ENCODE assay signal across 13 cellular contexts in genomic region chr15:29270976-29271375, GRCh38. TPM values are rescaled to one million over a fixed set of nuclear protein-coding genes. Genes with fewer than 3 reads are reported as not detected.
DNase-seq lines count a peak whose midpoint lies in the region; ATAC-seq and TF ChIP-seq lines count a peak whose summit lies in the region.
"Had no signal": no experiment of that assay in that cellular context is flagged by ENCODE, and none has a peak within 500 bp of the region (broad histone marks: within the 10 kb centered on the region; RNA-seq: fewer than 3 reads in every experiment).

No MANE protein-coding gene starts in this region.

- peaks cover 35% of the 10 kb centered on the region for H3K4me1 ChIP-seq in CD8-positive, alpha-beta T cell (ENCODE audit: insufficient read depth, low read length)
- H3K4me1 ChIP-seq in MM.1S (ENCODE audit: low read length) = peaks cover 16% of the 10 kb centered on the region

- no peaks in the 10 kb centered on the region for H3K9me2 ChIP-seq in MM.1S (replicated peaks; ENCODE audit: insufficient read depth, low read length)

- H3K27me3 ChIP-seq in CD8-positive, alpha-beta T cell (ENCODE audit: insufficient read depth, low read length) = no peaks in the 10 kb centered on the region
- no peaks in the 10 kb centered on the region for H3K27me3 ChIP-seq in MM.1S (replicated peaks; ENCODE audit: insufficient read depth, low read length)
- H3K27me3 ChIP-seq: MG63 had no signal

- peaks cover 13% of the 10 kb centered on the region for H3K79me2 ChIP-seq in MM.1S (ENCODE audit: low read length)

- no peak for TF ChIP-seq CTCF in CD8-positive, alpha-beta T cell (IDR thresholded peaks at IDR 0.05)
- no peak for TF ChIP-seq CTCF in MM.1S (IDR thresholded peaks at IDR 0.05; ENCODE audit: low read length)
- TF ChIP-seq CTCF in coronary artery (IDR thresholded peaks at IDR 0.05) = no peak
- TF ChIP-seq CTCF in nephron (IDR thresholded peaks at IDR 0.05; ENCODE audit: unreplicated experiment in 3 of 3) = no peak

- peaks cover 16% of the 10 kb centered on the region for H3K36me3 Mint-ChIP-seq in CD8-positive, alpha-beta T cell
- H3K36me3 Mint-ChIP-seq in nephron (ENCODE audit: low read depth) = no peaks in the 10 kb centered on the region

- intact Hi-C loops in CD8-positive, alpha-beta T cell (cut with DNase I, micrococcal nuclease) = loop anchor here in 1 of 2 experiments (10.0 kb wide), 1 partner anchor 554 kb away; the partner anchor contains the start of gene TJP1

- H3K4me3 ChIP-seq in CD8-positive, alpha-beta T cell (ENCODE audit: low read depth, low read length) = no peak overlapping the region
- H3K4me3 ChIP-seq in MM.1S (ENCODE audit: low read length) (peak overlapping the region; percentile 86), coronary artery (peak overlapping the region; percentile 83)

- no peaks in the 10 kb centered on the region for H3K9me3 Mint-ChIP-seq in CD8-positive, alpha-beta T cell
- H3K9me3 Mint-ChIP-seq in nephron = no peaks in the 10 kb centered on the region

- no peaks in the 10 kb centered on the region for H4K20me1 ChIP-seq in MM.1S (ENCODE audit: insufficient read depth, low read length)

- no peaks in the 10 kb centered on the region for H3K27me3 Mint-ChIP-seq in CD8-positive, alpha-beta T cell (ENCODE audit: low read depth)
- H3K27me3 Mint-ChIP-seq in nephron (ENCODE audit: low read depth) = peaks cover 12% of the 10 kb centered on the region

- H3K27ac Mint-ChIP-seq in CD8-positive, alpha-beta T cell = peak overlapping the region; percentile 98
- H3K27ac Mint-ChIP-seq in nephron = peak overlapping the region in 1 of 3 experiments; percentile 94

- H3K9me3 ChIP-seq in CD8-positive, alpha-beta T cell (ENCODE audit: low read length) = no peaks in the 10 kb centered on the region
- H3K9me3 ChIP-seq in MM.1S (replicated peaks; ENCODE audit: insufficient read depth, low read length) = no peaks in the 10 kb centered on the region
- H3K9me3 ChIP-seq: MG63 had no signal

- peaks cover 46% of the 10 kb centered on the region for H3K4me1 Mint-ChIP-seq in CD8-positive, alpha-beta T cell (ENCODE audit: low read depth)
- H3K4me1 Mint-ChIP-seq in nephron = peaks cover 38% of the 10 kb centered on the region

- peak overlapping the region; percentile 68 for H3K4me2 ChIP-seq in MM.1S (ENCODE audit: low read depth, low read length)

- POLR2A ChIA-PET in CD8-positive, alpha-beta T cell (lab: Charles Lee) = interaction anchor here (1.1 to 1.4 kb wide), 2 partner anchors 12 to 20 kb away, joined by 3 to 4 read pairs; no protein-coding TSS in a partner anchor

- H3K4me3 Mint-ChIP-seq in CD8-positive, alpha-beta T cell = no peak overlapping the region
- H3K4me3 Mint-ChIP-seq in nephron = peak overlapping the region in 2 of 3 experiments; percentile 92 to 94

- no peak for DNase-seq in CD8-positive, alpha-beta T cell
- DNase-seq in MM.1S (no peak), coronary artery (ENCODE audit: low spot score) (no peak), NOMO-1 (lab: John Stamatoyannopoulos, UW; ENCODE audit: unreplicated experiment in 2 of 2) (no peak), MV-4-11 (lab: John Stamatoyannopoulos, UW) (no peak)
- DNase-seq in stimulated activated CD4-positive, alpha-beta T cell treated with anti-CD3 and anti-CD28 coated beads, Interleukin-1b, Interleukin-23, amount 100 ng/mL, for 48 hours = no peak
- DNase-seq: mesendoderm, MG63, NCI-H446 treated with DMSO at 0.1 percent for 48 hours, Right ventricle myocardium superior, WERI-Rb-1 had no signal

- peak overlapping the region; percentile 98 for H3K27ac ChIP-seq in CD8-positive, alpha-beta T cell (ENCODE audit: low read depth, low read length)
- H3K27ac ChIP-seq in MM.1S (ENCODE audit: low read length) = peak overlapping the region; percentile 87
- H3K27ac ChIP-seq in coronary artery = peak overlapping the region in 1 of 2 donors; percentile 88
- H3K27ac ChIP-seq: WERI-Rb-1 had no signal

- ATAC-seq in CD8-positive, alpha-beta T cell = no peak
- ATAC-seq in GM18867 (IDR thresholded peaks at IDR 0.05; ENCODE audit: unreplicated experiment) = no peak

- CTCF ChIA-PET in CD8-positive, alpha-beta T cell (lab: Charles Lee) = interaction anchor here (2.2 kb wide), 1 partner anchor 10 kb away, joined by 5 read pairs; no protein-coding TSS in a partner anchor

- peak overlapping the region; percentile 63 for H3K9ac ChIP-seq in MM.1S (ENCODE audit: low read length)

- 0 out of 2 replicates have a peak overlapping the region, but pooled peaks have one; percentile 16 for H2AFZ ChIP-seq in MM.1S (ENCODE audit: low read length)

- no peaks in the 10 kb centered on the region for H3K36me3 ChIP-seq in CD8-positive, alpha-beta T cell (ENCODE audit: insufficient read depth, low read length)
- no peaks in the 10 kb centered on the region for H3K36me3 ChIP-seq in MM.1S (replicated peaks; ENCODE audit: insufficient read depth, low read length)
- H3K36me3 ChIP-seq: MG63, WERI-Rb-1 had no signal

- H3F3A ChIP-seq in MM.1S (ENCODE audit: insufficient read depth, low read length) = peaks cover 18% of the 10 kb centered on the region

RNA-seq across cellular contexts. Expression of gene NSMCE3, which starts 1.4 kb away (rescaled TPM):
- 10 to 100 TPM; 48.5 to 50.5 TPM for total RNA-seq in CD8-positive, alpha-beta T cell
